ENCODE assay signal across 9 cellular contexts in genomic region chr3:138347084-138347483, GRCh38. TPM values are rescaled to one million over a fixed set of nuclear protein-coding genes. Genes with fewer than 3 reads are reported as not detected.
DNase-seq lines count a peak whose midpoint lies in the region; ATAC-seq, FAIRE-seq and TF ChIP-seq lines count a peak whose summit lies in the region.
"Had no signal": no experiment of that assay in that cellular context is flagged by ENCODE, and none has a peak within 500 bp of the region (broad histone marks: within the 10 kb centered on the region; RNA-seq: fewer than 3 reads in every experiment).

No MANE protein-coding gene starts in this region.

- peak overlapping the region; percentile 91 for H3K4me3 Mint-ChIP-seq in GM23338
- peak overlapping the region; percentile 96 to 98 (median 97) for H3K4me3 Mint-ChIP-seq in brain
- peak overlapping the region; percentile 29 to 97 (median 94) for H3K4me3 Mint-ChIP-seq in naive thymus-derived CD8-positive, alpha-beta T cell

- H3K27ac ChIP-seq in A549 (peak overlapping the region; percentile 70 to 91), GM23338 (ENCODE audit: low read depth) (no peak overlapping the region)

- TF ChIP-seq CTCF in A549 (IDR thresholded peaks at IDR 0.05) (no peak), GM23338 (conservative IDR thresholded peaks at IDR 0.05; ENCODE audit: low read depth in 2 of 2) (no peak), brain (conservative IDR thresholded peaks at IDR 0.05) (no peak)

- H3K9me3 Mint-ChIP-seq in GM23338 (no peaks in the 10 kb centered on the region), brain (peaks cover 0 to 3% (median 0%) of the 10 kb centered on the region in 5 experiments)
- H3K9me3 Mint-ChIP-seq in naive thymus-derived CD8-positive, alpha-beta T cell: peaks cover 0 to 1% (median 0%) of the 10 kb centered on the region in 9 donors

- POLR2A ChIA-PET in A549 (lab: Yijun Ruan, JAX): no interaction called here
- POLR2A ChIA-PET in naive thymus-derived CD8-positive, alpha-beta T cell (lab: Charles Lee): no interaction called here

- no peaks in the 10 kb centered on the region for H3K36me3 ChIP-seq in GM23338 (ENCODE audit: insufficient read depth)

- H3K27ac Mint-ChIP-seq in GM23338 (no peak overlapping the region), brain (peak overlapping the region; percentile 71 to 99 (median 93))
- H3K27ac Mint-ChIP-seq in naive thymus-derived CD8-positive, alpha-beta T cell: peak overlapping the region in 2 of 10 donors; percentile 28 to 73

- H3K27me3 ChIP-seq in GM23338 (ENCODE audit: insufficient read depth): peaks cover 20% of the 10 kb centered on the region; the same call in 1 of the 2 replicates

- H3K4me2 ChIP-seq in A549 (peak overlapping the region; percentile 89), GM23338 (peak overlapping the region; percentile 87; the same call in 1 of the 2 replicates)

- no peak for TF ChIP-seq POLR2A in A549 (IDR thresholded peaks at IDR 0.05; ENCODE audit: low read length)

- H3K36me3 Mint-ChIP-seq in GM23338 (ENCODE audit: low read depth): no peaks in the 10 kb centered on the region; the same call in 2 of the 3 replicates
- no peaks in the 10 kb centered on the region for H3K36me3 Mint-ChIP-seq in brain
- peaks cover 0 to 4% (median 0%) of the 10 kb centered on the region in 3 donors for H3K36me3 Mint-ChIP-seq in naive thymus-derived CD8-positive, alpha-beta T cell

- TF ChIP-seq RAD21 in A549 (conservative IDR thresholded peaks at IDR 0.05 in 1 of 2, IDR thresholded peaks at IDR 0.05 in 1 of 2): no peak

- peak overlapping the region; percentile 80 for H2AFZ ChIP-seq in GM23338

- DNase-seq in A549 (ENCODE audit: low read depth in 1 of 2, low spot score in 1 of 2) (no peak), GM23338 (ENCODE audit: low spot score) (no peak), HPDE6-E6E7 (ENCODE audit: extremely low spot score) (no peak)
- no peak for DNase-seq in naive thymus-derived CD8-positive, alpha-beta T cell
- DNase-seq: stimulated activated CD4-positive, alpha-beta T cell treated with anti-CD3 and anti-CD28 coated beads, Interleukin-15, amount 100 ng/mL, for 24 hours had no signal

- H3K9me2 ChIP-seq in GM23338 (ENCODE audit: insufficient read depth): 0 out of 2 replicates have a peak, but pooled peaks cover 9% of the 10 kb centered on the region

- H3K4me1 ChIP-seq in A549: peaks cover 6% of the 10 kb centered on the region; the same call in 1 of the 3 replicates
- H3K4me1 ChIP-seq in GM23338 (ENCODE audit: insufficient read depth): peaks cover 15% of the 10 kb centered on the region

- ATAC-seq in A549: no peak
- no peak for ATAC-seq in GM23338
- no peak for ATAC-seq in naive thymus-derived CD8-positive, alpha-beta T cell
- no peak for ATAC-seq in HG02840 (IDR thresholded peaks at IDR 0.05; ENCODE audit: low FRiP score, unreplicated experiment)
- ATAC-seq in GM21576 (IDR thresholded peaks at IDR 0.05; ENCODE audit: unreplicated experiment): no peak
- ATAC-seq in GM21737 (IDR thresholded peaks at IDR 0.05; ENCODE audit: unreplicated experiment): no peak

- WGBS in A549 (ENCODE audit: missing lambda C conversion rate): 81% methylated on average over 4 of the region's 4 CpGs

- H3K4me1 Mint-ChIP-seq in GM23338: peaks cover 14% of the 10 kb centered on the region
- H3K4me1 Mint-ChIP-seq in brain: peaks cover 31% of the 10 kb centered on the region
- H3K4me1 Mint-ChIP-seq in naive thymus-derived CD8-positive, alpha-beta T cell: peaks cover 4 to 13% (median 8%) of the 10 kb centered on the region in 4 donors

- FAIRE-seq in A549 (lab: Jason Lieb, UNC): no peak

- no peak for TF ChIP-seq EP300 in A549 (IDR thresholded peaks at IDR 0.05)

- H3F3A ChIP-seq in GM23338 (replicated peaks; ENCODE audit: low read depth): peaks cover 12% of the 10 kb centered on the region

- no peaks in the 10 kb centered on the region for H3K9me3 ChIP-seq in A549

- CTCF ChIA-PET in A549 (lab: Yijun Ruan, JAX): interaction anchor here (0.6 to 2.0 kb wide), 7 partner anchors 9 to 98 kb away, joined by 3 to 7 read pairs (median 3); no protein-coding TSS in a partner anchor

- H3K79me2 ChIP-seq in GM23338 (replicated peaks; ENCODE audit: insufficient read depth): no peaks in the 10 kb centered on the region

- H4K20me1 ChIP-seq in GM23338 (replicated peaks; ENCODE audit: insufficient read depth): no peaks in the 10 kb centered on the region

- H3K27me3 Mint-ChIP-seq in GM23338 (ENCODE audit: insufficient read depth, low read depth, poor library complexity) (peaks cover 23% of the 10 kb centered on the region), brain (peaks cover 17% of the 10 kb centered on the region)
- peaks cover 20 to 47% (median 33%) of the 10 kb centered on the region in 5 donors for H3K27me3 Mint-ChIP-seq in naive thymus-derived CD8-positive, alpha-beta T cell

- H3K4me3 ChIP-seq in A549 (peak overlapping the region; percentile 65), GM23338 (peak overlapping the region; percentile 62; the same call in 1 of the 2 replicates)

TF ChIP-seq in A549, 52 proteins besides CTCF, POLR2A, EP300 and RAD21 (continues in another document):
- no peak for TF ChIP-seq TP53 (CRISPR knock-in tag; IDR thresholded peaks at IDR 0.05)
- TF ChIP-seq HEYL (CRISPR knock-in tag; IDR thresholded peaks at IDR 0.05): no peak
- TF ChIP-seq TFCP2L1 (CRISPR knock-in tag; IDR thresholded peaks at IDR 0.05): no peak
- no peak for TF ChIP-seq FOSL2 (IDR thresholded peaks at IDR 0.05)
- no peak for TF ChIP-seq FOSL2 (CRISPR knock-in tag; IDR thresholded peaks at IDR 0.05)
- no peak for TF ChIP-seq CEBPB (IDR thresholded peaks at IDR 0.05)
- TF ChIP-seq ZSCAN20 (CRISPR knock-in tag; IDR thresholded peaks at IDR 0.05): no peak
- no peak for TF ChIP-seq JUNB (IDR thresholded peaks at IDR 0.05)
- TF ChIP-seq FOXS1 (CRISPR knock-in tag; IDR thresholded peaks at IDR 0.05): no peak
- no peak for TF ChIP-seq RNF2 (IDR thresholded peaks at IDR 0.05; ENCODE audit: borderline replicate concordance, low read depth)
- TF ChIP-seq ZC3H11A (IDR thresholded peaks at IDR 0.05): no peak
- TF ChIP-seq ZNF302 (CRISPR knock-in tag; IDR thresholded peaks at IDR 0.05): no peak
- TF ChIP-seq USF2 (IDR thresholded peaks at IDR 0.05): no peak

TF ChIP-seq in GM23338, 12 proteins besides CTCF, POLR2A, EP300 and RAD21 (continues in another document):
- no peak for TF ChIP-seq POLR2AphosphoS5 (IDR thresholded peaks at IDR 0.05; ENCODE audit: low read depth)
- no peak for TF ChIP-seq JUNB (IDR thresholded peaks at IDR 0.05; ENCODE audit: unreplicated experiment)
- no peak for TF ChIP-seq CREB1 (CRISPR knock-in tag; IDR thresholded peaks at IDR 0.05; ENCODE audit: low read depth)
- no peak for TF ChIP-seq EZH2 (IDR thresholded peaks at IDR 0.05; ENCODE audit: low read depth, unreplicated experiment)
- TF ChIP-seq REST (IDR thresholded peaks at IDR 0.05; ENCODE audit: unreplicated experiment): no peak
- no peak for TF ChIP-seq EZH2phosphoT487 (IDR thresholded peaks at IDR 0.05; ENCODE audit: unreplicated experiment)
- no peak for TF ChIP-seq ZNF331 (CRISPR knock-in tag; IDR thresholded peaks at IDR 0.05; ENCODE audit: low read depth)

RNA-seq across cellular contexts. Expression of gene MRAS, which starts 1.3 kb away (rescaled TPM):
- 11.2 and 12.4 TPM in 2 replicates for polyA plus RNA-seq in A549 (2011; rRNA removed)
- 7.9 and 8.9 TPM in 2 replicates for polyA plus RNA-seq in A549 (2012; cell fraction: cytosol; rRNA removed)
- 4.7 and 7.6 TPM in 2 replicates for polyA plus RNA-seq in A549 (2012; cell fraction: nucleus; rRNA removed)
- polyA plus RNA-seq in A549 (2017; fragmentation: RNase III; extraction: RNeasy Plus Mini Kit Qiagen cat#74134 plus additional on column Dnase treatment): 11.5 to 15.0 TPM (median 13.0 TPM) in 3 replicates
- polyA minus RNA-seq in A549 (2011; rRNA and poly(A)+ RNA removed): 11.0 and 13.9 TPM in 2 replicates
- total RNA-seq in GM23338 (2014; rRNA removed; shearing (Covaris generic)): 7.5 and 9.1 TPM in 2 replicates
- polyA plus RNA-seq in GM23338 (2016; fragmentation: Nextera tagmentation; extraction: Ambion mirVana): 10.0 and 10.2 TPM in 2 replicates
- polyA plus RNA-seq in brain (ENCODE audit: insufficient read depth, low read depth, low replicate concordance): 57.0 TPM
- under 1 TPM in 1 of 2 experiments, not detected in 1; 0.13 TPM for total RNA-seq in naive thymus-derived CD8-positive, alpha-beta T cell
- polyA plus RNA-seq in naive thymus-derived CD8-positive, alpha-beta T cell: not detected

RNA-seq across cellular contexts. Expression of gene NME9, which starts 17.4 kb away (rescaled TPM):
- polyA plus RNA-seq in A549 (2011; rRNA removed) (0.05 and 0.16 TPM in 2 replicates), A549 (2017; fragmentation: RNase III; extraction: RNeasy Plus Mini Kit Qiagen cat#74134 plus additional on column Dnase treatment) (0.20 TPM in 1 of 3 replicates, not detected in the others), GM23338 (2016; fragmentation: Nextera tagmentation; extraction: Ambion mirVana) (1.4 and 2.0 TPM in 2 replicates), brain (ENCODE audit: insufficient read depth, low read depth, low replicate concordance) (1.8 TPM)
- not detected in 2 replicates for polyA plus RNA-seq in A549 (2012; cell fraction: cytosol; rRNA removed)
- not detected in 2 replicates for polyA plus RNA-seq in A549 (2012; cell fraction: nucleus; rRNA removed)
- 0.15 TPM in 1 of 2 replicates, not detected in the other for polyA minus RNA-seq in A549 (2011; rRNA and poly(A)+ RNA removed)
- total RNA-seq in GM23338 (2014; rRNA removed; shearing (Covaris generic)): 0.14 TPM in 1 of 2 replicates, not detected in the other
- total RNA-seq in naive thymus-derived CD8-positive, alpha-beta T cell: 1 to 10 TPM in 1 of 2 experiments, under 1 TPM in 1; 0.86 to 1.2 TPM
- 1 to 10 TPM in 1 of 3 donors, under 1 TPM in 1, not detected in 1; 0.26 to 2.1 TPM for polyA plus RNA-seq in naive thymus-derived CD8-positive, alpha-beta T cell

Comparison
In these comparisons a context has a peak if more than half of its experiments do, and no peak if none do; other contexts are left out.
1. RNA of gene MRAS, which starts 1.3 kb away (polyA plus RNA-seq): 57.0 TPM in brain (single experiment), 4.7 to 15.0 TPM in A549 and 10.0 to 10.2 TPM in GM23338; not detected in naive thymus-derived CD8-positive, alpha-beta T cell; every median in the first group is over 4 times any median in the second.
2. Peak in every context shown above with its lines, with median percentiles within 50 percentile points of each other: H3K4me3 Mint-ChIP-seq.